Comparison of ENCODE assay signal across 17 cellular contexts in genomic region chr3:170500995-170501394, GRCh38.
DNase-seq lines count a peak whose midpoint lies in the region; FAIRE-seq and TF ChIP-seq lines count a peak whose summit lies in the region.
"Had no signal": no experiment of that assay in that cellular context is flagged by ENCODE, and none has a peak within 500 bp of the region (broad histone marks: within the 10 kb centered on the region; RNA-seq: fewer than 3 reads in every experiment).

No MANE protein-coding gene starts in this region.

- TF ChIP-seq CTCF in GM12865 (IDR thresholded peaks at IDR 0.05; ENCODE audit: insufficient read depth, low read depth, low read length, missing control alignments): no peak
- TF ChIP-seq CTCF in endothelial cell of umbilical vein (IDR thresholded peaks at IDR 0.05; ENCODE audit: extremely low read depth in 1 of 2, insufficient read depth in 1 of 2, low read depth in 1 of 2, low read length in 2 of 2): no peak

- H3K14ac ChIP-seq in trophoblast cell (ENCODE audit: low read length): no peak overlapping the region

- no peak overlapping the region for H3K4ac ChIP-seq in trophoblast cell (ENCODE audit: low read depth, low read length)

- H3K4me2 ChIP-seq in endothelial cell of umbilical vein (ENCODE audit: insufficient read depth, low read length) (no peak overlapping the region), trophoblast cell (ENCODE audit: low read length) (no peak overlapping the region)
- H3K4me2 ChIP-seq: BLaER1 had no signal

- no peaks in the 10 kb centered on the region for H3K79me2 ChIP-seq in endothelial cell of umbilical vein (ENCODE audit: control insufficient read depth, insufficient read depth, low read length)
- no peaks in the 10 kb centered on the region for H3K79me2 ChIP-seq in trophoblast cell (ENCODE audit: control insufficient read depth, insufficient read depth, low read length, poor library complexity)

- no peaks in the 10 kb centered on the region for H3K36me3 ChIP-seq in endothelial cell of umbilical vein (ENCODE audit: control insufficient read depth in 2 of 2, extremely low read depth in 1 of 2, insufficient read depth in 2 of 2, low read length in 2 of 2)
- no peaks in the 10 kb centered on the region for H3K36me3 ChIP-seq in trophoblast cell (ENCODE audit: control insufficient read depth in 1 of 2, insufficient read depth in 2 of 2, low read length in 2 of 2)
- H3K36me3 ChIP-seq: BLaER1 had no signal

- peak; percentile 26 for FAIRE-seq in endothelial cell of umbilical vein (lab: Jason Lieb, UNC)
- FAIRE-seq: GM18507, H54 had no signal

- H3K4me3 ChIP-seq in GM12865 (ENCODE audit: low read depth, low read length) (no peak overlapping the region), endothelial cell of umbilical vein (replicated peaks in 1 of 3; ENCODE audit: insufficient read depth in 1 of 3, low read depth in 1 of 3, low read length in 3 of 3) (no peak overlapping the region), trophoblast cell (ENCODE audit: low read depth, low read length) (no peak overlapping the region)
- H3K4me3 ChIP-seq: BLaER1 had no signal

- no peak overlapping the region for H2BK120ac ChIP-seq in trophoblast cell (ENCODE audit: insufficient read depth, low read length, poor library complexity)

- no peaks in the 10 kb centered on the region for H4K20me1 ChIP-seq in endothelial cell of umbilical vein (replicated peaks; ENCODE audit: control insufficient read depth, extremely low read depth, insufficient read depth, low read length)
- H4K20me1 ChIP-seq: BLaER1 had no signal

- no peaks in the 10 kb centered on the region for H3K9me3 ChIP-seq in endothelial cell of umbilical vein (replicated peaks; ENCODE audit: control insufficient read depth, insufficient read depth, low read length)
- peaks cover 1% of the 10 kb centered on the region for H3K9me3 ChIP-seq in trophoblast cell (ENCODE audit: insufficient read depth, low read depth, low read length)
- H3K9me3 ChIP-seq: BLaER1, Caco-2 had no signal

- POLR2A ChIA-PET in endothelial cell of umbilical vein (lab: Charles Lee): no interaction called here

- no peak overlapping the region for H4K8ac ChIP-seq in trophoblast cell (ENCODE audit: low read depth, low read length)

- H3K27ac ChIP-seq in endothelial cell of umbilical vein (ENCODE audit: insufficient read depth, low read depth, low read length) (no peak overlapping the region), trophoblast cell (ENCODE audit: low read depth, low read length) (no peak overlapping the region)
- H3K27ac ChIP-seq: BLaER1 had no signal

- no peaks in the 10 kb centered on the region for H3K79me1 ChIP-seq in trophoblast cell (ENCODE audit: low read length)

- H2AFZ ChIP-seq in endothelial cell of umbilical vein (ENCODE audit: low read depth, low read length) (no peak overlapping the region), trophoblast cell (ENCODE audit: insufficient read depth, low read length, poor library complexity) (no peak overlapping the region)

- no peak overlapping the region for H4K12ac ChIP-seq in trophoblast cell (ENCODE audit: low read depth, low read length)

- dilution Hi-C loops in endothelial cell of umbilical vein (cut with MboI; ENCODE audit: extremely low pct_ligation_motif_present, low sequenced_read_pairs): no loop called here

- no peaks in the 10 kb centered on the region for H3K9me1 ChIP-seq in endothelial cell of umbilical vein (replicated peaks; ENCODE audit: control insufficient read depth, extremely low read depth, insufficient read depth, low read length)

- TF ChIP-seq POLR2A in endothelial cell of umbilical vein (IDR thresholded peaks at IDR 0.05; ENCODE audit: low read depth, low read length): no peak

- no peak overlapping the region for H3K18ac ChIP-seq in trophoblast cell (ENCODE audit: low read length)

- H3K4me1 ChIP-seq in endothelial cell of umbilical vein (ENCODE audit: control insufficient read depth, extremely low read depth, insufficient read depth, low read length) (no peaks in the 10 kb centered on the region), trophoblast cell (ENCODE audit: control insufficient read depth in 1 of 2, insufficient read depth in 2 of 2, low read length in 2 of 2) (no peaks in the 10 kb centered on the region)
- H3K4me1 ChIP-seq: BLaER1, Caco-2 had no signal

- H2AK5ac ChIP-seq in trophoblast cell (ENCODE audit: low read length): no peak overlapping the region

- H3K9ac ChIP-seq in endothelial cell of umbilical vein (replicated peaks; ENCODE audit: extremely low read depth, insufficient read depth, low read length) (no peak overlapping the region), trophoblast cell (ENCODE audit: low read length) (no peak overlapping the region)
- H3K9ac ChIP-seq: BLaER1 had no signal

- no peak overlapping the region for H2BK12ac ChIP-seq in trophoblast cell (ENCODE audit: low read length)

- intact Hi-C loops in endothelial cell of umbilical vein (cut with micrococcal nuclease): loop anchor here (5.0 kb wide), 1 partner anchor 311 kb away; no protein-coding TSS in a partner anchor

- H3K27me3 ChIP-seq in endothelial cell of umbilical vein (ENCODE audit: control insufficient read depth in 2 of 2, insufficient read depth in 2 of 2, low read length in 2 of 2) (no peaks in the 10 kb centered on the region), trophoblast cell (ENCODE audit: insufficient read depth, low read length) (no peaks in the 10 kb centered on the region)
- H3K27me3 ChIP-seq: BLaER1 had no signal

- no peak overlapping the region for H4K91ac ChIP-seq in trophoblast cell (ENCODE audit: low read depth, low read length)

- no peak overlapping the region for H2BK5ac ChIP-seq in trophoblast cell (ENCODE audit: low read depth, low read length, poor library complexity)

- no TSS peak for BruUV-seq in endothelial cell of umbilical vein (replicated peaks; lab: Mats Ljungman, UMichigan)

- no CpG with 5 or more reads among the region's 7 CpGs for WGBS in trophoblast cell (ENCODE audit: extremely low coverage, insufficient coverage, insufficient read length)

- no peak overlapping the region for H3K23ac ChIP-seq in trophoblast cell (ENCODE audit: low read length)

- DNase-seq in GM12865 (ENCODE audit: low read depth) (peak; percentile 34), M059J (ENCODE audit: low read depth) (peak; percentile 19), endothelial cell of umbilical vein (ENCODE audit: low read depth, low spot score) (no peak), trophoblast cell (peak; percentile 4 to 29), RPMI8226 (no peak), NCI-H446 treated with DMSO at 0.1 percent for 48 hours (lab: John Stamatoyannopoulos, UW) (no peak)
- DNase-seq in central memory CD4-positive, alpha-beta T cell: no peak
- DNase-seq: 8988T; AML-193; Caco-2; CD8-positive, alpha-beta memory T cell; DND-41; GDM1; IMR-90 had no signal

- CTCF ChIA-PET in endothelial cell of umbilical vein (lab: Charles Lee): interaction anchor here (0.6 to 3.4 kb wide), 2 partner anchors 77 to 310 kb away, joined by 3 to 39 read pairs; no protein-coding TSS in a partner anchor

TF ChIP-seq in endothelial cell of umbilical vein, 7 proteins besides CTCF, POLR2A, EP300 and RAD21:
- TF ChIP-seq EZH2 (IDR thresholded peaks at IDR 0.05; ENCODE audit: borderline replicate concordance, low read depth, low read length, severe bottlenecking) (no peak), POLR2AphosphoS5 (IDR thresholded peaks at IDR 0.05; ENCODE audit: insufficient read depth, low read depth, low read length) (no peak), GATA2 (IDR thresholded peaks at IDR 0.05; ENCODE audit: insufficient read depth, insufficient read length, low read depth, low read length) (no peak), JUN (IDR thresholded peaks at IDR 0.05; ENCODE audit: borderline replicate concordance, insufficient read depth, insufficient read length, low read depth) (no peak), MAX (IDR thresholded peaks at IDR 0.05; ENCODE audit: insufficient read depth, insufficient read length) (no peak), MYC (IDR thresholded peaks at IDR 0.05; ENCODE audit: low read depth, low read length) (no peak), FOS (IDR thresholded peaks at IDR 0.05; ENCODE audit: borderline replicate concordance, insufficient read depth, low read length) (no peak)

Comparison
In these comparisons a context has a peak if more than half of its experiments do, and no peak if none do; other contexts are left out.
1. DNase-seq: peak in GM12865 (single experiment), M059J (single experiment) and trophoblast cell (2 of 2); none in endothelial cell of umbilical vein (single experiment), central memory CD4-positive, alpha-beta T cell (single experiment), RPMI8226 (single experiment) and NCI-H446 treated with DMSO at 0.1 percent for 48 hours (single experiment).